ENCODE assay signal across 17 cellular contexts in genomic region chr9:128838338-128838737, GRCh38.
"Had no signal": no experiment of that assay in that cellular context is flagged by ENCODE, and none has a peak within 500 bp of the region (broad histone marks: within the 10 kb centered on the region; RNA-seq: fewer than 3 reads in every experiment).

No MANE protein-coding gene starts in this region.

- H3K4me1 ChIP-seq: breast epithelium, esophagus squamous epithelium, spleen had no signal

- ATAC-seq: activated T-cell treated with anti-CD3 and anti-CD28 coated beads, Interleukin-2, amount 50 U/mL, for 72 hours; left lobe of liver; natural killer cell treated with Interleukin-12 subunit alpha and Interleukin-12 subunit beta and Interleukin-15 and Interleukin-18, amount 100 ng/mL, for 72 hours had no signal

- DNase-seq: activated CD4-positive, alpha-beta T cell treated with anti-CD3 and anti-CD28 coated beads, Interleukin-2, amount 50 U/mL, for 4 hours; activated effector memory CD4-positive, alpha-beta T cell treated with anti-CD3 and anti-CD28 coated beads, Interleukin-2, amount 50 U/mL, for 16 hours; activated naive CD4-positive, alpha-beta T cell treated with anti-CD3 and anti-CD28 coated beads, Interleukin-2, amount 50 U/mL, for 16 hours; activated T-cell treated with anti-CD3 and anti-CD28 coated beads, Interleukin-2, amount 50 U/mL, for 72 hours; effector memory CD4-positive, alpha-beta T cell; esophagus squamous epithelium; hippocampal formation; islet precursor cell; stimulated activated CD8-positive, alpha-beta memory T cell treated with anti-CD3 and anti-CD28 coated beads, Interleukin-4, amount 100 ng/mL, for 48 hours; stimulated activated naive CD4-positive, alpha-beta T cell; T-helper 2 cell; WERI-Rb-1 had no signal

- H3K27me3 ChIP-seq: breast epithelium, esophagus squamous epithelium, spleen had no signal

- H3K9me3 ChIP-seq: breast epithelium, esophagus squamous epithelium, spleen had no signal

- H3K27ac ChIP-seq: breast epithelium, esophagus squamous epithelium, spleen, WERI-Rb-1 had no signal

- H3K4me3 ChIP-seq: breast epithelium, esophagus squamous epithelium, spleen had no signal

- H3K36me3 ChIP-seq: breast epithelium had no signal

- FAIRE-seq: astrocyte had no signal
